Comparison of ENCODE assay signal across 1 cellular context in genomic region chr3:48273594-48274211, GRCh38.
TF ChIP-seq lines count a peak whose summit lies in the region.

No MANE protein-coding gene starts in this region.

TF ChIP-seq in HCT116, 20 proteins besides CTCF, POLR2A, EP300 and RAD21 (continued from another document):
- no peak for TF ChIP-seq YY1 (IDR thresholded peaks at IDR 0.05; ENCODE audit: extremely low read depth, insufficient replicate concordance, low read depth, low read length)
- no peak for TF ChIP-seq CEBPB (IDR thresholded peaks at IDR 0.05; ENCODE audit: low read depth)
- TF ChIP-seq POLR2AphosphoS5 (IDR thresholded peaks at IDR 0.05; ENCODE audit: low read depth, low read length): no peak; the same call in 1 of the 2 replicates
- no peak for TF ChIP-seq EZH2phosphoT487 (IDR thresholded peaks at IDR 0.05; ENCODE audit: borderline replicate concordance)
- no peak for TF ChIP-seq ZFX (IDR thresholded peaks at IDR 0.05)
